Comparison of ENCODE assay signal across 1 cellular context in genomic region chr17:64484380-64484779, GRCh38.
TF ChIP-seq lines count a peak whose summit lies in the region.

No MANE protein-coding gene starts in this region.

TF ChIP-seq in GM23338, 12 proteins besides CTCF, POLR2A, EP300 and RAD21:
- TF ChIP-seq ZNF114 (CRISPR knock-in tag; IDR thresholded peaks at IDR 0.05) (no peak), REST (IDR thresholded peaks at IDR 0.05; ENCODE audit: unreplicated experiment) (no peak)
